In genomic region chr1:53697671-53698380, GRCh38 we compare ENCODE assay signal across 19 cellular contexts. TPM values are rescaled to one million over a fixed set of nuclear protein-coding genes. Genes with fewer than 3 reads are reported as not detected.
A peak's percentile ranks its signal among the peaks of the same experiment; 100 is the strongest.
DNase-seq lines count a peak whose midpoint lies in the region; FAIRE-seq and TF ChIP-seq lines count a peak whose summit lies in the region.
"Had no signal": no experiment of that assay in that cellular context is flagged by ENCODE, and none has a peak within 500 bp of the region (broad histone marks: within the 10 kb centered on the region; RNA-seq: fewer than 3 reads in every experiment).

No MANE protein-coding gene starts in this region.

- no peaks in the 10 kb centered on the region for H3K36me3 Mint-ChIP-seq in activated naive CD8-positive, alpha-beta T cell treated with anti-CD3 and anti-CD28 coated beads for 36 hours
- no peaks in the 10 kb centered on the region for H3K36me3 Mint-ChIP-seq in T-helper 2 cell treated with Interferon-gamma antibody and Interleukin-4, amounts not matched to agents 5 μg/mL and 100 μg/mL, for 36 hours (ENCODE audit: low read depth)
- H3K36me3 Mint-ChIP-seq: naive B cell had no signal

- H3K27me3 ChIP-seq in bronchial epithelial cell (ENCODE audit: control insufficient read depth, insufficient read depth, low read length), result no peaks in the 10 kb centered on the region

- H3K27me3 Mint-ChIP-seq in activated naive CD8-positive, alpha-beta T cell treated with anti-CD3 and anti-CD28 coated beads for 36 hours, result no peaks in the 10 kb centered on the region
- no peaks in the 10 kb centered on the region for H3K27me3 Mint-ChIP-seq in T-helper 2 cell treated with Interferon-gamma antibody and Interleukin-4, amounts not matched to agents 5 μg/mL and 100 μg/mL, for 36 hours (ENCODE audit: low read depth)

- H3K36me3 ChIP-seq in bronchial epithelial cell (ENCODE audit: control insufficient read depth, insufficient read depth, low read length), result no peaks in the 10 kb centered on the region
- H3K36me3 ChIP-seq: left lung had no signal

- no peak for TF ChIP-seq CTCF in bronchial epithelial cell (IDR thresholded peaks at IDR 0.05; ENCODE audit: insufficient read depth, low read length, severe bottlenecking)

- H3K4me3 Mint-ChIP-seq in activated naive CD8-positive, alpha-beta T cell treated with anti-CD3 and anti-CD28 coated beads for 36 hours, result no peak overlapping the region
- no peak overlapping the region for H3K4me3 Mint-ChIP-seq in T-helper 2 cell treated with Interferon-gamma antibody and Interleukin-4, amounts not matched to agents 5 μg/mL and 100 μg/mL, for 36 hours
- H3K4me3 Mint-ChIP-seq: activated B cell treated with CpG ODN at 0.5 μM for 24 hours, naive B cell had no signal

- H3K4me3 ChIP-seq in bronchial epithelial cell (ENCODE audit: low read depth, low read length), result no peak overlapping the region
- H3K4me3 ChIP-seq: left lung, PC-9 had no signal

- peak; percentile 82 for DNase-seq in GM04504 (ENCODE audit: low read depth)
- DNase-seq in bronchial epithelial cell (ENCODE audit: low read depth), result no peak
- peak; percentile 40 for DNase-seq in left kidney (ENCODE audit: low read depth, low spot score)
- DNase-seq in stromal cell of bone marrow (ENCODE audit: low read depth), result peak; percentile 17
- no peak for DNase-seq in activated naive CD8-positive, alpha-beta T cell treated with anti-CD3 and anti-CD28 coated beads for 36 hours
- no peak for DNase-seq in NCI-H82 treated with DMSO at 0.1 percent for 48 hours (lab: John Stamatoyannopoulos, UW; ENCODE audit: unreplicated experiment)
- DNase-seq in NCI-H524 treated with DMSO at 0.1 percent for 48 hours (lab: John Stamatoyannopoulos, UW), result no peak
- DNase-seq in T-helper 2 cell treated with Interferon-gamma antibody and Interleukin-4, amounts not matched to agents 5 μg/mL and 100 μg/mL, for 36 hours (ENCODE audit: low spot score), result no peak
- DNase-seq: activated B cell treated with CpG ODN at 0.5 μM for 24 hours; activated effector memory CD4-positive, alpha-beta T cell treated with Interleukin-2 at 50 U/mL for 16 hours; DND-41; hypothalamus; left lung; naive B cell; NCI-H187; NCI-H526; PC-9 had no signal

- no peak overlapping the region for H3K27ac Mint-ChIP-seq in activated naive CD8-positive, alpha-beta T cell treated with anti-CD3 and anti-CD28 coated beads for 36 hours
- no peak overlapping the region for H3K27ac Mint-ChIP-seq in T-helper 2 cell treated with Interferon-gamma antibody and Interleukin-4, amounts not matched to agents 5 μg/mL and 100 μg/mL, for 36 hours
- H3K27ac Mint-ChIP-seq: activated B cell treated with CpG ODN at 0.5 μM for 24 hours had no signal

- H3K9me3 Mint-ChIP-seq in activated naive CD8-positive, alpha-beta T cell treated with anti-CD3 and anti-CD28 coated beads for 36 hours, result no peaks in the 10 kb centered on the region
- H3K9me3 Mint-ChIP-seq in T-helper 2 cell treated with Interferon-gamma antibody and Interleukin-4, amounts not matched to agents 5 μg/mL and 100 μg/mL, for 36 hours, result no peaks in the 10 kb centered on the region

- FAIRE-seq in bronchial epithelial cell (lab: Jason Lieb, UNC), result peak; percentile 70
- FAIRE-seq: GM12891 had no signal

- no peaks in the 10 kb centered on the region for H3K4me1 Mint-ChIP-seq in activated naive CD8-positive, alpha-beta T cell treated with anti-CD3 and anti-CD28 coated beads for 36 hours
- no peaks in the 10 kb centered on the region for H3K4me1 Mint-ChIP-seq in T-helper 2 cell treated with Interferon-gamma antibody and Interleukin-4, amounts not matched to agents 5 μg/mL and 100 μg/mL, for 36 hours (ENCODE audit: low read depth)
- H3K4me1 Mint-ChIP-seq: activated B cell treated with CpG ODN at 0.5 μM for 24 hours, naive B cell had no signal

RNA-seq across cellular contexts. Expression of gene GLIS1, which starts 41.1 kb away (rescaled TPM):
- under 0.01 TPM in 1 of 2 replicates, not detected in the other for total RNA-seq in bronchial epithelial cell
- under 1 TPM in 1 of 2 experiments, not detected in 1; 0.10 TPM for total RNA-seq in activated naive CD8-positive, alpha-beta T cell treated with anti-CD3 and anti-CD28 coated beads for 36 hours
- total RNA-seq: activated B cell treated with CpG ODN at 0.5 μM for 24 hours; activated CD8-positive, alpha-beta memory T cell treated with anti-CD3 and anti-CD28 coated beads for 36 hours; left lung; PC-9 had no signal

Comparison
In these comparisons a context has a peak if more than half of its experiments do, and no peak if none do; other contexts are left out.
1. DNase-seq: peak in GM04504 (single experiment), left kidney (single experiment) and stromal cell of bone marrow (single experiment); none in bronchial epithelial cell (single experiment), activated naive CD8-positive, alpha-beta T cell treated with anti-CD3 and anti-CD28 coated beads for 36 hours (single experiment), NCI-H82 treated with DMSO at 0.1 percent for 48 hours (single experiment), NCI-H524 treated with DMSO at 0.1 percent for 48 hours (single experiment) and T-helper 2 cell treated with Interferon-gamma antibody and Interleukin-4, amounts not matched to agents 5 μg/mL and 100 μg/mL, for 36 hours (single experiment).